Comparison of ENCODE assay signal across 22 cellular contexts in the genomic region with DNA sequence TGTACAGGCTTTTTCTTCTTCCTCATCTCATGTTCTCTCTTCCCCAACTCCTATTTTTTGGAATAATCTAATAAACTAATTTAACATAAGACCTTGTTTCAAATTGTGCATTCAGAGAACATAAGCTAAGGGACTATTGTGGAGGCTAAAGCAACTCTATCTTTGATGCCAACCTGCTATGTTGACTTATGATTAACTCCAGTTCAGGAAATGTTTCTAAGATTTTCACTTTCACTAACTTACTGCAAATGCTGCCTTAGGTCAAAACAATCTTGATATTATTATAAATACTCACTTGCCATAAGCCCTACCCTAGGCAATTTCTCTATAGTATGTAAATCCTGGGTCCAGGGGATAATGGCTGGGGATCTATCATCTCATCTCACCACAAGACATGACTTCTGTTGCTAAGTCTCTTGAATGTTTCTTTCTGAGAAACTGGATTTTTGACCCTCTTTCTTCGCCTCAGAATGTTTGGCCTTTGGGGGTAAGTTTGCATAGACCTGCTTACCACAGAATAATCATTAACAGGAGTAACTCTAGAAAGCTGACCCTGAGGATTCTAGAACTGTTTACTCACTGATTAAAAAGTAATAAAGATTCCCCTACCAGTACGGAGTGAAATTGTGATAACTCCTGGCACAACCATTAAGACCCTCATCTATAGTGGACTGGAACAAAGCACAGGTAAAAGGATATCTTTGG.
DNase-seq lines count a peak whose midpoint lies in the region; ATAC-seq lines count a peak whose summit lies in the region.
"Had no signal": no experiment of that assay in that cellular context is flagged by ENCODE, and none has a peak within 500 bp of the region (broad histone marks: within the 10 kb centered on the region; RNA-seq: fewer than 3 reads in every experiment).

No MANE protein-coding gene starts in this region.

- H3K9me3 Mint-ChIP-seq in CD4-positive, alpha-beta memory T cell = peaks cover 0 to 25% (median 7%) of the 10 kb centered on the region in 8 donors

- ATAC-seq in GM18508 (IDR thresholded peaks at IDR 0.05; ENCODE audit: insufficient read depth, unreplicated experiment) (peak; percentile 74), GM19468 (IDR thresholded peaks at IDR 0.05; ENCODE audit: extremely low read depth, unreplicated experiment) (peak; percentile 56), HG03066 (IDR thresholded peaks at IDR 0.05; ENCODE audit: low read depth, unreplicated experiment) (peak; percentile 67)
- ATAC-seq: A549; activated T-cell treated with anti-CD3 and anti-CD28 coated beads, Interleukin-2, amount 50 U/mL, for 72 hours; left ventricle myocardium superior had no signal

- intact Hi-C loops in CD4-positive, alpha-beta memory T cell (cut with micrococcal nuclease) = no loop called here

- no peak overlapping the region for H3K4me3 ChIP-seq in CD4-positive, alpha-beta memory T cell (ENCODE audit: low read length in 2 of 2)
- H3K4me3 ChIP-seq: A549, ovary, SK-N-MC, transverse colon had no signal

- H3K36me3 ChIP-seq in CD4-positive, alpha-beta memory T cell (ENCODE audit: insufficient read depth, low read length) = no peaks in the 10 kb centered on the region
- H3K36me3 ChIP-seq: ovary, transverse colon had no signal

- no peaks in the 10 kb centered on the region for H3K36me3 Mint-ChIP-seq in CD4-positive, alpha-beta memory T cell
- H3K36me3 Mint-ChIP-seq: activated CD4-positive, alpha-beta memory T cell treated with anti-CD3 and anti-CD28 coated beads for 36 hours; activated naive CD8-positive, alpha-beta T cell treated with anti-CD3 and anti-CD28 coated beads, Interleukin-2, amount 10 ng/mL, durations not matched to agents 7 days and 5 days; CD8-positive, alpha-beta memory T cell had no signal

- no peaks in the 10 kb centered on the region for H3K9me3 ChIP-seq in CD4-positive, alpha-beta memory T cell (ENCODE audit: control insufficient read depth in 1 of 2, low read length in 2 of 2)
- H3K9me3 ChIP-seq: A549, ovary, transverse colon had no signal

- H3K27me3 Mint-ChIP-seq in CD4-positive, alpha-beta memory T cell = no peaks in the 10 kb centered on the region
- H3K27me3 Mint-ChIP-seq: activated CD4-positive, alpha-beta memory T cell treated with anti-CD3 and anti-CD28 coated beads for 36 hours; activated naive CD8-positive, alpha-beta T cell treated with anti-CD3 and anti-CD28 coated beads, Interleukin-2, amount 10 ng/mL, durations not matched to agents 7 days and 5 days; CD8-positive, alpha-beta memory T cell had no signal

- no peak overlapping the region for H3K27ac ChIP-seq in CD4-positive, alpha-beta memory T cell (ENCODE audit: low read depth, low read length)
- H3K27ac ChIP-seq: A549, ovary, SK-N-MC, transverse colon had no signal

- H3K4me1 Mint-ChIP-seq in CD4-positive, alpha-beta memory T cell = no peaks in the 10 kb centered on the region
- H3K4me1 Mint-ChIP-seq: activated naive CD8-positive, alpha-beta T cell treated with anti-CD3 and anti-CD28 coated beads, Interleukin-2, amount 10 ng/mL, durations not matched to agents 7 days and 5 days; CD8-positive, alpha-beta memory T cell had no signal

- POLR2A ChIA-PET in CD4-positive, alpha-beta memory T cell (lab: Charles Lee; ENCODE audit: partially characterized antibody) = no interaction called here

- peak; percentile 27 for DNase-seq in glomerular visceral epithelial cell (ENCODE audit: extremely low spot score)
- no peak for DNase-seq in NCI-H146 (lab: John Stamatoyannopoulos, UW)
- no peak for DNase-seq in cerebellar nuclear complex (lab: John Stamatoyannopoulos, UW)
- DNase-seq in NCI-H524 (lab: John Stamatoyannopoulos, UW) = no peak
- DNase-seq in CD4-positive, alpha-beta memory T cell = no peak
- DNase-seq: activated CD4-positive, alpha-beta memory T cell treated with anti-CD3 and anti-CD28 coated beads for 36 hours; activated naive CD8-positive, alpha-beta T cell treated with anti-CD3 and anti-CD28 coated beads, Interleukin-2, amount 10 ng/mL, durations not matched to agents 7 days and 5 days; activated T-cell treated with anti-CD3 and anti-CD28 coated beads, Interleukin-2, amount 50 U/mL, for 72 hours; CD8-positive, alpha-beta memory T cell; effector CD8-positive, alpha-beta T cell; H7; left ventricle myocardium superior; MM.1S; NCI-H2081; NCI-H526 treated with DMSO at 0.1 percent for 48 hours; ovary; transverse colon had no signal

- no peak overlapping the region for H3K4me3 Mint-ChIP-seq in CD4-positive, alpha-beta memory T cell
- H3K4me3 Mint-ChIP-seq: activated CD4-positive, alpha-beta memory T cell treated with anti-CD3 and anti-CD28 coated beads for 36 hours; activated naive CD8-positive, alpha-beta T cell treated with anti-CD3 and anti-CD28 coated beads, Interleukin-2, amount 10 ng/mL, durations not matched to agents 7 days and 5 days; activated T-cell treated with anti-CD3 and anti-CD28 coated beads, Interleukin-2, amount 50 U/mL, for 72 hours; CD8-positive, alpha-beta memory T cell had no signal

- H3K27me3 ChIP-seq in CD4-positive, alpha-beta memory T cell (ENCODE audit: insufficient read depth, low read length) = no peaks in the 10 kb centered on the region
- H3K27me3 ChIP-seq: ovary, transverse colon had no signal

- H3K27ac Mint-ChIP-seq in CD4-positive, alpha-beta memory T cell = no peak overlapping the region
- H3K27ac Mint-ChIP-seq: activated CD4-positive, alpha-beta memory T cell treated with anti-CD3 and anti-CD28 coated beads for 36 hours; activated naive CD8-positive, alpha-beta T cell treated with anti-CD3 and anti-CD28 coated beads, Interleukin-2, amount 10 ng/mL, durations not matched to agents 7 days and 5 days; activated T-cell treated with anti-CD3 and anti-CD28 coated beads, Interleukin-2, amount 50 U/mL, for 72 hours; CD8-positive, alpha-beta memory T cell had no signal

- CTCF ChIA-PET in CD4-positive, alpha-beta memory T cell (lab: Charles Lee; ENCODE audit: partially characterized antibody) = no interaction called here

- no peaks in the 10 kb centered on the region for H3K4me1 ChIP-seq in CD4-positive, alpha-beta memory T cell (ENCODE audit: insufficient read depth, low read length)
- H3K4me1 ChIP-seq: A549, transverse colon had no signal
